26 cellular contexts compared by ENCODE assay signal in the genomic region with DNA sequence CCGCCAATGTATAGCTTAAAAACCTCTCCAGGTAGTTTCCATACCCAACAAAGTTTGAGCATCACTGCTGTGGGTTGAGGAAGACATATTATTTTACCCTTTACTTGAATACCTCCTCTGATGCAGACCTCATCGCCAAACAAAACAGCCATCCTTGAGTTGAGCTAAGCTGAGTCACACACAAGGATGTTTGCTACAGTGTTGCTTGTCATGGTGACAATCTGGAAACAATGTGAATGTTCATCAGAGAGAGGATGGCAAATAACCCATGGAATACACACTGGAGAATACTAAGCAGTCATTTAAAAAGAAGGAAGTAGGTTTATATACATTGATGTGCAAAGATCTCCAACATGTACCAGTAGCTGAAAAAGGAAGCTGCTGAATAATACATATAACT. TPM values are rescaled to one million over a fixed set of nuclear protein-coding genes. Genes with fewer than 3 reads are reported as not detected.
DNase-seq lines count a peak whose midpoint lies in the region; FAIRE-seq and TF ChIP-seq lines count a peak whose summit lies in the region.
"Had no signal": no experiment of that assay in that cellular context is flagged by ENCODE, and none has a peak within 500 bp of the region (broad histone marks: within the 10 kb centered on the region; RNA-seq: fewer than 3 reads in every experiment).

No MANE protein-coding gene starts in this region.

- no peak overlapping the region for H2BK120ac ChIP-seq in H1 (replicated peaks; ENCODE audit: low read depth, low read length)

- no peaks in the 10 kb centered on the region for H4K20me1 ChIP-seq in H1 (replicated peaks in 1 of 2; ENCODE audit: control insufficient read depth in 1 of 2, insufficient read depth in 2 of 2, low read length in 2 of 2)

- H3K4me2 ChIP-seq in H1 (ENCODE audit: insufficient read depth in 1 of 2, low read depth in 2 of 2, low read length in 2 of 2), result no peak overlapping the region
- H3K4me2 ChIP-seq: KMS-11, neural progenitor cell had no signal

- TF ChIP-seq EP300 in H1 (IDR thresholded peaks at IDR 0.05; ENCODE audit: borderline replicate concordance in 1 of 2, low read depth in 2 of 2, low read length in 2 of 2), result no peak

- H2AFZ ChIP-seq in ACC112 (ENCODE audit: low read length, unreplicated experiment), result no peak overlapping the region
- H2AFZ ChIP-seq in H1 (ENCODE audit: low read length), result no peak overlapping the region
- H2AFZ ChIP-seq: neural progenitor cell had no signal

- intact Hi-C loops in Calu3 (cut with micrococcal nuclease; ENCODE audit: unreplicated experiment), result no loop called here

- H3K18ac ChIP-seq in H1 (ENCODE audit: extremely low read depth, low read length), result no peak overlapping the region

- BruUV-seq in Calu3 (replicated peaks; lab: Mats Ljungman, UMichigan), result no TSS peak

- H3K36me3 Mint-ChIP-seq in Calu3 (ENCODE audit: insufficient read depth, unreplicated experiment), result peaks cover 9% of the 10 kb centered on the region
- H3K36me3 Mint-ChIP-seq: immature natural killer cell, neural progenitor cell had no signal

- H4K8ac ChIP-seq in H1 (ENCODE audit: extremely low read depth, insufficient read depth, low read length), result no peak overlapping the region

- no peak overlapping the region for H4K91ac ChIP-seq in H1 (replicated peaks; ENCODE audit: insufficient read length, low read length)

- no peak overlapping the region for H3K14ac ChIP-seq in H1 (ENCODE audit: insufficient read length)

- H3K4ac ChIP-seq in H1 (replicated peaks; ENCODE audit: insufficient read length, low read depth, low read length), result no peak overlapping the region

- no peaks in the 10 kb centered on the region for H3K79me1 ChIP-seq in H1 (ENCODE audit: low read depth, low read length)

- peak overlapping the region; percentile 26; the same call in 1 of the 2 replicates for H3K27ac ChIP-seq in ACC112 (ENCODE audit: low read depth, low read length)
- no peak overlapping the region for H3K27ac ChIP-seq in H1 (ENCODE audit: low read depth, low read length)
- no peak overlapping the region for H3K27ac ChIP-seq in Peyer's patch
- H3K27ac ChIP-seq: heart right ventricle, KMS-11, neural progenitor cell, psoas muscle, SJSA1, stomach, upper lobe of left lung had no signal

- peaks cover 11% of the 10 kb centered on the region for H3K4me1 ChIP-seq in ACC112 (ENCODE audit: control insufficient read depth, insufficient read depth, low read length, unreplicated experiment)
- H3K4me1 ChIP-seq in H1 (replicated peaks in 1 of 4; ENCODE audit: control insufficient read depth in 3 of 4, insufficient read depth in 4 of 4, low read length in 3 of 4), result peaks cover 0 to 7% (median 2%) of the 10 kb centered on the region in 4 experiments; a peak in 4 of 7 replicates
- H3K4me1 ChIP-seq in Peyer's patch, result peaks cover 0 to 11% (median 8%) of the 10 kb centered on the region in 4 donors

- TF ChIP-seq CTCF in AG10803 (conservative IDR thresholded peaks at IDR 0.05; ENCODE audit: low read length) (no peak), H1 (IDR thresholded peaks at IDR 0.05; ENCODE audit: control extremely low read depth in 1 of 3, insufficient read depth in 1 of 3, low read depth in 1 of 3, low read length in 3 of 3) (no peak), Calu3 (IDR thresholded peaks at IDR 0.05; ENCODE audit: unreplicated experiment) (no peak), Peyer's patch (IDR thresholded peaks at IDR 0.05) (no peak)

- H3K4me3 Mint-ChIP-seq in Calu3 (ENCODE audit: low read depth, unreplicated experiment), result no peak overlapping the region
- H3K4me3 Mint-ChIP-seq: effector memory CD8-positive, alpha-beta T cell; immature natural killer cell; neural progenitor cell had no signal

- H4K5ac ChIP-seq in H1 (ENCODE audit: insufficient read length, low read depth, low read length), result no peak overlapping the region

- H3K27me3 ChIP-seq in ACC112 (ENCODE audit: insufficient read depth, low read length), result no peaks in the 10 kb centered on the region
- H3K27me3 ChIP-seq in MG63, result no peaks in the 10 kb centered on the region; the same call in 1 of the 2 replicates
- peaks cover 0 to 8% (median 3%) of the 10 kb centered on the region in 4 experiments; a peak in 4 of 7 replicates for H3K27me3 ChIP-seq in H1 (replicated peaks in 1 of 4; ENCODE audit: control insufficient read depth in 3 of 4, extremely low read depth in 1 of 4, insufficient read depth in 3 of 4, low read length in 3 of 4)
- no peaks in the 10 kb centered on the region for H3K27me3 ChIP-seq in Peyer's patch
- H3K27me3 ChIP-seq: SJSA1 had no signal

- no peak for TF ChIP-seq POLR2A in H1 (IDR thresholded peaks at IDR 0.05; ENCODE audit: control extremely low read depth in 1 of 2, low read depth in 2 of 2, low read length in 2 of 2)
- TF ChIP-seq POLR2A in Peyer's patch (IDR thresholded peaks at IDR 0.05), result no peak

- no peaks in the 10 kb centered on the region for H3K27me3 Mint-ChIP-seq in Calu3 (ENCODE audit: unreplicated experiment)

- H3K79me2 ChIP-seq in ACC112 (ENCODE audit: control insufficient read depth, insufficient read depth, low read length, unreplicated experiment), result no peaks in the 10 kb centered on the region
- H3K79me2 ChIP-seq in H1 (ENCODE audit: control insufficient read depth in 1 of 2, insufficient read depth in 2 of 2, low read length in 2 of 2), result no peaks in the 10 kb centered on the region

- no peaks in the 10 kb centered on the region for H3K4me1 Mint-ChIP-seq in Calu3 (ENCODE audit: low read depth, unreplicated experiment)

- H2BK12ac ChIP-seq in H1 (ENCODE audit: low read depth, low read length), result no peak overlapping the region

- CTCF ChIA-PET in H1 (lab: Charles Lee; ENCODE audit: partially characterized antibody) (interaction anchor here (0.8 to 4.0 kb wide), 7 partner anchors 11 to 67 kb away, joined by 3 to 34 read pairs (median 5); no protein-coding TSS in a partner anchor), Calu3 (lab: Charles Lee) (interaction anchor here (1.2 kb wide), 1 partner anchor 22 kb away, joined by 3 read pairs; no protein-coding TSS in a partner anchor)

- POLR2A ChIA-PET in H1 (lab: Charles Lee; ENCODE audit: partially characterized antibody), result interaction anchor here (1.7 kb wide), 1 partner anchor 28 kb away, joined by 4 read pairs; no protein-coding TSS in a partner anchor

- H3K23ac ChIP-seq in H1 (ENCODE audit: insufficient read length), result no peak overlapping the region

- H3K56ac ChIP-seq in H1 (replicated peaks; ENCODE audit: insufficient read length, low read depth, low read length), result no peak overlapping the region

- FAIRE-seq in H1 (lab: Jason Lieb, UNC), result no peak
- FAIRE-seq: small intestine had no signal

- TF ChIP-seq RAD21 in H1 (IDR thresholded peaks at IDR 0.05 in 1 of 2, conservative IDR thresholded peaks at IDR 0.05 in 1 of 2; ENCODE audit: low read depth in 2 of 2, low read length in 2 of 2), result no peak

- H3K36me3 ChIP-seq in ACC112 (ENCODE audit: insufficient read depth, low read length) (no peaks in the 10 kb centered on the region), MG63 (no peaks in the 10 kb centered on the region), H1 (ENCODE audit: control insufficient read depth in 2 of 4, insufficient read depth in 4 of 4, low read length in 3 of 4) (no peaks in the 10 kb centered on the region; a peak in 1 of 8 replicates), Peyer's patch (no peaks in the 10 kb centered on the region)
- H3K36me3 ChIP-seq: heart right ventricle, neural progenitor cell, SJSA1, stomach, upper lobe of left lung had no signal

- DNase-seq in AG10803 (ENCODE audit: low read depth) (peak; percentile 38), MG63 (peak; percentile 58), H1 (ENCODE audit: low read depth in 1 of 2, low spot score in 2 of 2) (no peak), Calu3 (no peak), SHP77 (lab: John Stamatoyannopoulos, UW) (no peak), dermis blood vessel endothelial cell (no peak), Peyer's patch (no peak)
- DNase-seq: activated effector memory CD4-positive, alpha-beta T cell treated with Interleukin-2 at 50 U/mL for 16 hours; aorta; effector memory CD8-positive, alpha-beta T cell; heart right ventricle; immature natural killer cell; left ventricle myocardium superior; mucosa of descending colon; NCI-H524 treated with DMSO at 0.1 percent for 48 hours; OCI-M1; psoas muscle; small intestine; stimulated activated CD4-positive, alpha-beta T cell treated with anti-CD3 and anti-CD28 coated beads, Interleukin-2, amount 100 ng/mL, for 48 hours; stomach; T1000; upper lobe of left lung had no signal

- no peaks in the 10 kb centered on the region for H3K9me3 Mint-ChIP-seq in Calu3 (ENCODE audit: low read depth, unreplicated experiment)
- H3K9me3 Mint-ChIP-seq: effector memory CD8-positive, alpha-beta T cell; immature natural killer cell had no signal

- no peak overlapping the region for H2BK15ac ChIP-seq in H1 (ENCODE audit: low read length)

- H3K4me3 ChIP-seq in ACC112 (ENCODE audit: low read depth, low read length) (no peak overlapping the region), AG10803 (ENCODE audit: low read length) (no peak overlapping the region), MG63 (no peak overlapping the region), H1 (ENCODE audit: extremely low read depth in 1 of 4, insufficient read depth in 2 of 4, low read depth in 3 of 4, low read length in 4 of 4) (no peak overlapping the region), Peyer's patch (no peak overlapping the region)
- H3K4me3 ChIP-seq: heart right ventricle, mucosa of descending colon, neural progenitor cell, psoas muscle, SJSA1, stomach, upper lobe of left lung had no signal

- no peak overlapping the region for H2BK20ac ChIP-seq in H1 (ENCODE audit: low read length)

- H3K9ac ChIP-seq in H1 (replicated peaks in 1 of 4; ENCODE audit: extremely low read depth in 1 of 4, low read depth in 3 of 4, low read length in 3 of 4), result no peak overlapping the region
- H3K9ac ChIP-seq: KMS-11, neural progenitor cell had no signal

- peaks cover 6% of the 10 kb centered on the region; the same call in 1 of the 2 replicates for H3K23me2 ChIP-seq in H1 (ENCODE audit: low read depth, low read length)

- WGBS in H1 (ENCODE audit: extremely low coverage in 1 of 2, insufficient coverage in 1 of 2, insufficient read length in 1 of 2, insufficient replicate concordance in 2 of 2, low coverage in 1 of 2, low lambda C conversion rate in 2 of 2, missing lambda C conversion rate in 1 of 2), 2 experiments, result 62% methylated on average over 2 of the region's 2 CpGs; no CpG with 5 or more reads in 1 of the 2 experiments

- H3K27ac Mint-ChIP-seq in Calu3 (ENCODE audit: unreplicated experiment), result no peak overlapping the region
- H3K27ac Mint-ChIP-seq: effector memory CD8-positive, alpha-beta T cell; immature natural killer cell; neural progenitor cell had no signal

- H3K9me3 ChIP-seq in MG63, result no peaks in the 10 kb centered on the region
- no peaks in the 10 kb centered on the region for H3K9me3 ChIP-seq in H1 (ENCODE audit: insufficient read depth in 2 of 2, low read depth in 1 of 2, low read length in 1 of 2)
- H3K9me3 ChIP-seq in Peyer's patch, result no peaks in the 10 kb centered on the region
- H3K9me3 ChIP-seq: heart right ventricle, mucosa of descending colon, psoas muscle, SJSA1, stomach, upper lobe of left lung had no signal

- no peak overlapping the region for H2AK5ac ChIP-seq in H1 (ENCODE audit: low read depth, low read length)

- no peak overlapping the region for H2BK5ac ChIP-seq in H1 (ENCODE audit: low read depth, low read length)

RNA-seq across cellular contexts. Expression of gene TCF7, which starts 41.1 kb away (rescaled TPM):
- total RNA-seq in MG63 (2014; rRNA removed; shearing (Covaris generic); ENCODE audit: low replicate concordance), result 8.9 and 12.0 TPM in 2 replicates
- total RNA-seq in H1 (2021; fragmentation: NEBNext Ultra II Directional; extraction: Animal tissue kit (Norgen Biotek cat#: 25700)), result 6.8 and 8.5 TPM in 2 replicates
- polyA plus RNA-seq in H1 (2011; rRNA removed), result 4.7 and 5.7 TPM in 2 replicates
- 4.2 TPM for polyA plus RNA-seq in H1 (2011; cell fraction: cytosol; rRNA removed)
- polyA plus RNA-seq in H1 (2011; cell fraction: nucleus; rRNA removed), result 10.6 TPM
- 6.8 to 10.4 TPM (median 8.2 TPM) in 4 replicates for polyA plus RNA-seq in H1 (2012, experiment 1 of 2)
- polyA plus RNA-seq in H1 (2012, experiment 2 of 2), result 4.8 TPM
- polyA plus RNA-seq in H1 (2013, experiment 1 of 2), result 6.7 TPM
- polyA plus RNA-seq in H1 (2013, experiment 2 of 2), result 7.1 TPM
- 8.4 and 9.1 TPM in 2 replicates for polyA minus RNA-seq in H1 (2011; rRNA and poly(A)+ RNA removed)
- 8.4 TPM for polyA minus RNA-seq in H1 (2011; cell fraction: cytosol; rRNA and poly(A)+ RNA removed)
- 21.1 TPM for polyA minus RNA-seq in H1 (2011; cell fraction: nucleus; rRNA and poly(A)+ RNA removed)
- total RNA-seq in Calu3 (2022) (13.6 and 16.8 TPM in 2 replicates), dermis blood vessel endothelial cell (0.19 and 0.34 TPM in 2 replicates), Peyer's patch (10 to 100 TPM; 11.8 to 32.2 (median 22.0) TPM)

Comparison
In these comparisons a context has a peak if more than half of its experiments do, and no peak if none do; other contexts are left out.
1. DNase-seq: peak in AG10803 (single experiment) and MG63 (single experiment); none in H1 (0 of 2), Calu3 (single experiment), SHP77 (0 of 2), dermis blood vessel endothelial cell (single experiment) and Peyer's patch (0 of 3).